In the genomic region with DNA sequence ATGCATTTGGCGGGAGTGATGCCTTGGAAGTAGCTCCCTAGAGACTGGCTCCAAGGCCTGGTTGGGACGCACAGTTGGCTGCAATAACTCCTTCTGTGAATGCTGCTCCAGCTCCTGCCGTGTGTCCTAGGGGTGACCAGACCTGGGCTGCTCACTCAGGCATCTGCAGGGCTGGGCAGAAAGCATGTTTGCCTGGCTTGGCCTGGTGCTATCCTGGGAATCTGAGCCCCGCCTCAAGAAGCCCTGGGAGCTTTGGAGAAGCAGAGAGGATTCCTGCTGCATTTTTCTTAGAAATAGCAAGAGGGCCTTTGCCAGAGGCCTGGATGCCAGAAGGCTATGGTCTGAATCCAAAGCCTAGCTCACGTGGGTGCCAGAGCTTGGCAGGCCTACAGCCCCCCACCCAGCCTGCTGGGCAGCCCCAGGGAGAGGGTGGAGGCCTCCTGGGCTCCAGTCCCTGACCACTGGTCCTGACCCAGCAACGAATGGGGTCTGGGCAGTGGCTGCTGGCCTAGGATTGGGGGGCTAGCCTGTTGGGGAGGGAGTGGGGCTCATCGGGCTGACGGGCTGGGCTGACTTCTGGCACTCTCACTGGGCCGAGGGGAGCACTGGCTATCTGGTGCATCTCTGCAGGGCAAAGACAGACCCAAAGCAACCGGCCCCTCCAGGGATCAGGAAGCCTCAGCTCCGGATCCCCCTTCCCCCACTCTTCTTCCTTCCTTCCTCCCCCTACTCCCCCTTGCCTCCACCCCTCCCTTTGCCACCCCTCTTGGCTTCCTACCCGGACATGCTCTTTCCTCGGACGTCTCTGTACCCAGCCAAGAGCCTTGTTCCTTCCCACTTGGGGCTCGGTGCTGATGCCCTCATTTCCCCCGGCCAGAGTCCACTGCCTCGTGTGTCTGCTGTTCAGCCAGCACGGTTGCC, we compare ENCODE assay signal across 1 cellular context.
A peak's percentile ranks its signal among the peaks of the same experiment; 100 is the strongest.
TF ChIP-seq lines count a peak whose summit lies in the region.

No MANE protein-coding gene starts in this region.

TF ChIP-seq in HepG2, 621 proteins besides CTCF, POLR2A, EP300 and RAD21:
- TF ChIP-seq STAT6 (CRISPR knock-in tag; IDR thresholded peaks at IDR 0.05; ENCODE audit: borderline replicate concordance) (no peak), HNF4A (CRISPR knock-in tag; IDR thresholded peaks at IDR 0.05) (0 out of 2 replicates have a peak, but pooled peaks have one; percentile 9), UBTF (CRISPR knock-in tag; IDR thresholded peaks at IDR 0.05) (0 out of 2 replicates have a peak, but pooled peaks have one; percentile 15), MAZ (IDR thresholded peaks at IDR 0.05; ENCODE audit: borderline replicate concordance, low read depth, low read length) (no peak), MAZ (CRISPR knock-in tag; IDR thresholded peaks at IDR 0.05; ENCODE audit: low read depth) (0 out of 2 replicates have a peak, but pooled peaks have one; percentile 22), ZNF788 (CRISPR knock-in tag; IDR thresholded peaks at IDR 0.05; ENCODE audit: borderline replicate concordance) (peak; percentile 30; the same call in 1 of the 2 replicates)
- TF ChIP-seq, protein P1, sequence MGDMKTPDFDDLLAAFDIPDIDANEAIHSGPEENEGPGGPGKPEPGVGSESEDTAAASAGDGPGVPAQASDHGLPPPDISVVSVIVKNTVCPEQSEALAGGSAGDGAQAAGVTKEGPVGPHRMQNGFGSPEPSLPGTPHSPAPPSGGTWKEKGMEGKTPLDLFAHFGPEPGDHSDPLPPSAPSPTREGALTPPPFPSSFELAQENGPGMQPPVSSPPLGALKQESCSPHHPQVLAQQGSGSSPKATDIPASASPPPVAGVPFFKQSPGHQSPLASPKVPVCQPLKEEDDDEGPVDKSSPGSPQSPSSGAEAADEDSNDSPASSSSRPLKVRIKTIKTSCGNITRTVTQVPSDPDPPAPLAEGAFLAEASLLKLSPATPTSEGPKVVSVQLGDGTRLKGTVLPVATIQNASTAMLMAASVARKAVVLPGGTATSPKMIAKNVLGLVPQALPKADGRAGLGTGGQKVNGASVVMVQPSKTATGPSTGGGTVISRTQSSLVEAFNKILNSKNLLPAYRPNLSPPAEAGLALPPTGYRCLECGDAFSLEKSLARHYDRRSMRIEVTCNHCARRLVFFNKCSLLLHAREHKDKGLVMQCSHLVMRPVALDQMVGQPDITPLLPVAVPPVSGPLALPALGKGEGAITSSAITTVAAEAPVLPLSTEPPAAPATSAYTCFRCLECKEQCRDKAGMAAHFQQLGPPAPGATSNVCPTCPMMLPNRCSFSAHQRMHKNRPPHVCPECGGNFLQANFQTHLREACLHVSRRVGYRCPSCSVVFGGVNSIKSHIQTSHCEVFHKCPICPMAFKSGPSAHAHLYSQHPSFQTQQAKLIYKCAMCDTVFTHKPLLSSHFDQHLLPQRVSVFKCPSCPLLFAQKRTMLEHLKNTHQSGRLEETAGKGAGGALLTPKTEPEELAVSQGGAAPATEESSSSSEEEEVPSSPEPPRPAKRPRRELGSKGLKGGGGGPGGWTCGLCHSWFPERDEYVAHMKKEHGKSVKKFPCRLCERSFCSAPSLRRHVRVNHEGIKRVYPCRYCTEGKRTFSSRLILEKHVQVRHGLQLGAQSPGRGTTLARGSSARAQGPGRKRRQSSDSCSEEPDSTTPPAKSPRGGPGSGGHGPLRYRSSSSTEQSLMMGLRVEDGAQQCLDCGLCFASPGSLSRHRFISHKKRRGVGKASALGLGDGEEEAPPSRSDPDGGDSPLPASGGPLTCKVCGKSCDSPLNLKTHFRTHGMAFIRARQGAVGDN (CRISPR knock-in tag; IDR thresholded peaks at IDR 0.05) = peak; percentile 33
- TF ChIP-seq, protein P2, sequence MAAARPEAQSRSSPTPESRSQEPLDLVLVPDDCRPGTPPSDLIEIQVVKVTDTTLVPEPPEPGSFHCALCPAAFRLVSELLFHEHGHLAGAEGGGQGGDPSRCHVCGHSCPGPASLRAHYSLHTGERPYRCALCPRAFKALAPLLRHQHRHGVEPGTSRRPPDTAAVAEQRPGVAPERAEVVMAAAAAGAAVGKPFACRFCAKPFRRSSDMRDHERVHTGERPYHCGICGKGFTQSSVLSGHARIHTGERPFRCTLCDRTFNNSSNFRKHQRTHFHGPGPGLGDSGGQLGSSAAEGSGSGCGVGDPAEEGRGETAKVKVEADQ (CRISPR knock-in tag; IDR thresholded peaks at IDR 0.05; ENCODE audit: borderline replicate concordance) = no peak
TF ChIP-seq in HepG2: peak in this region for 5.
